8 cellular contexts compared by ENCODE assay signal in genomic region chr2:60550151-60550983, GRCh38. TPM values are rescaled to one million over a fixed set of nuclear protein-coding genes. Genes with fewer than 3 reads are reported as not detected.
A peak's percentile ranks its signal among the peaks of the same experiment; 100 is the strongest.
DNase-seq lines count a peak whose midpoint lies in the region; ATAC-seq and TF ChIP-seq lines count a peak whose summit lies in the region.

No MANE protein-coding gene starts in this region.

- H3K27ac ChIP-seq in duodenal mucosa (ENCODE audit: low read depth, low read length) (peak overlapping the region; percentile 39), lower lobe of right lung (peak overlapping the region; percentile 66), stomach smooth muscle (ENCODE audit: low read length) (peak overlapping the region; percentile 82)

- H3K36me3 ChIP-seq in BJ (ENCODE audit: control insufficient read depth, insufficient read depth, low read length) (peaks cover under 1% of the 10 kb centered on the region; the same call in 1 of the 2 replicates), duodenal mucosa (ENCODE audit: control insufficient read depth in 1 of 2, insufficient read depth in 2 of 2, low read length in 2 of 2) (peaks cover 5 to 7% of the 10 kb centered on the region in 2 donors), lower lobe of right lung (no peaks in the 10 kb centered on the region), stomach smooth muscle (ENCODE audit: control insufficient read depth in 2 of 2, insufficient read depth in 2 of 2, low read length in 2 of 2) (no peaks in the 10 kb centered on the region)

- ATAC-seq in GM18858 (IDR thresholded peaks at IDR 0.05; ENCODE audit: unreplicated experiment): peak; percentile 54
- peak; percentile 42 for ATAC-seq in HG03064 (IDR thresholded peaks at IDR 0.05; ENCODE audit: low read depth, unreplicated experiment)
- ATAC-seq in lower lobe of right lung: peak; percentile 83 to 86

- H3K9ac ChIP-seq in duodenal mucosa (ENCODE audit: low read depth in 1 of 2, low read length in 2 of 2) (peak overlapping the region; percentile 46 to 70), stomach smooth muscle (ENCODE audit: low read length in 2 of 2) (peak overlapping the region; percentile 66 to 67)

- DNase-seq in BJ (ENCODE audit: low read depth) (no peak), NCI-H2029 (lab: John Stamatoyannopoulos, UW) (peak; percentile 81), UCSD-AML1 (lab: John Stamatoyannopoulos, UW; ENCODE audit: unreplicated experiment) (peak; percentile 81), lower lobe of right lung (peak; percentile 85)

- intact Hi-C loops in lower lobe of right lung (cut with DNase I): no loop called here

- peak; percentile 85 for TF ChIP-seq CTCF in BJ (IDR thresholded peaks at IDR 0.05; ENCODE audit: insufficient read depth, low read depth, low read length)
- TF ChIP-seq CTCF in lower lobe of right lung (IDR thresholded peaks at IDR 0.05): peak; percentile 44

- POLR2A ChIA-PET in BJ (lab: Charles Lee): interaction anchor here (0.6 to 0.7 kb wide), 2 partner anchors 11 to 687 kb away, joined by 3 to 4 read pairs; no protein-coding TSS in a partner anchor

- CTCF ChIA-PET in BJ (lab: Yijun Ruan, JAX): interaction anchor here (0.6 to 2.8 kb wide), 48 partner anchors 9 to 1844 kb away, joined by 3 to 19 read pairs (median 3); no protein-coding TSS in a partner anchor

- H3K27me3 ChIP-seq in BJ (ENCODE audit: control insufficient read depth, insufficient read depth, low read length) (no peaks in the 10 kb centered on the region), duodenal mucosa (ENCODE audit: control insufficient read depth in 1 of 2, insufficient read depth in 2 of 2, low read length in 2 of 2) (peaks cover 2 to 8% of the 10 kb centered on the region in 2 donors), lower lobe of right lung (ENCODE audit: low read depth) (peaks cover 93% of the 10 kb centered on the region), stomach smooth muscle (ENCODE audit: control insufficient read depth in 1 of 2, insufficient read depth in 2 of 2, low read length in 2 of 2) (peaks cover 2% of the 10 kb centered on the region in 2 donors)

- H3K4me1 ChIP-seq in duodenal mucosa (ENCODE audit: control insufficient read depth in 1 of 2, insufficient read depth in 2 of 2, low read length in 2 of 2): peaks cover 21 to 27% of the 10 kb centered on the region in 2 donors
- peaks cover 52% of the 10 kb centered on the region for H3K4me1 ChIP-seq in lower lobe of right lung
- peaks cover 43% of the 10 kb centered on the region for H3K4me1 ChIP-seq in stomach smooth muscle (ENCODE audit: control insufficient read depth, insufficient read depth, low read length)

- no peaks in the 10 kb centered on the region for H3K9me3 ChIP-seq in duodenal mucosa (ENCODE audit: control insufficient read depth in 1 of 2, low read length in 2 of 2)
- H3K9me3 ChIP-seq in lower lobe of right lung: no peaks in the 10 kb centered on the region
- H3K9me3 ChIP-seq in stomach smooth muscle (ENCODE audit: control insufficient read depth in 2 of 2, low read length in 2 of 2): no peaks in the 10 kb centered on the region

- H3K4me3 ChIP-seq in BJ (ENCODE audit: low read depth, low read length) (peak overlapping the region; percentile 85), duodenal mucosa (ENCODE audit: low read depth in 1 of 2, low read length in 2 of 2) (peak overlapping the region; percentile 77 to 89), lower lobe of right lung (peak overlapping the region; percentile 64), stomach smooth muscle (ENCODE audit: low read length in 2 of 2) (peak overlapping the region; percentile 86 to 89)

RNA-seq across cellular contexts. Expression of gene BCL11A, which starts 3.1 kb away (rescaled TPM):
- 0.60 and 1.4 TPM in 2 replicates for polyA plus RNA-seq in BJ (2011; rRNA removed)
- polyA minus RNA-seq in BJ (2011; rRNA and poly(A)+ RNA removed): 3.1 and 4.2 TPM in 2 replicates
- total RNA-seq in lower lobe of right lung: 9.7 TPM
